ENCODE assay signal across 2 cellular contexts in the genomic region with DNA sequence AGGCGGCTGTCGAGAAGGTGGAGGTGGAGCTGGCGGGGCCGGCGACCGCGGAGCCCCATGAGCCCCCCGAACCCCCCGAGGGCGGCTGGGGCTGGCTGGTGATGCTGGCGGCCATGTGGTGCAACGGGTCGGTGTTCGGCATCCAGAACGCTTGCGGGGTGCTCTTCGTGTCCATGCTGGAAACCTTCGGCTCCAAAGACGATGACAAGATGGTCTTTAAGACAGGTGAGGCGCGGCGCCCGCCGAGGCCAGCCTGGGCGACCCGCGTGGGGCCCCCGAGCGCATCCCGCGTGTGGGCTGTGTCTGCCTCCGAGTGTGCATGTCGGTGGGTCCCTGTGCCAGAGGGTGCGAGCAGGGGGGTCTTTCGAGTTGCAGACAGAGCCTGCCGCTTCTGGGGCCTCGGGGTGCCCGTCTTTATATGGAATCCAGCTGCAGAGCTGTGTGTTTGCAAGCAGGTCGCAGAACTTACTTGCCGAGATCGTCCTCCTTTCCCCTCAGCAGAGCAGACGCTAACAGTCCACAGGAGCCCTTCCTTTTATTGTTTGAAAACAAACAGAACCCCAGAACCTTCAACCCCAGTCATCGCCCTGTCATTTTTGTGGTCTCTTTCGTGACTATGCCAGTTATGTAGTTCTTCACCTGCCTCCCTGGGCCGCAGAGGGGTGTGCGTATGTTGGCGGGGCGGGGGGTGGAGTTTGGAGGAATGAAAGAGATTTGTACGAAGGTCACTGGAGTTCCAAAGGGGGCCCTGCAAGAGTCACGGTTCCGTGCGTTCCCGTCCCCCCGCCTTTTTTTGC.
TF ChIP-seq lines count a peak whose summit lies in the region.

No MANE protein-coding gene starts in this region.

TF ChIP-seq in H1, 55 proteins besides CTCF, POLR2A, EP300 and RAD21 (continues in another document):
- no peak for TF ChIP-seq HDAC2 (IDR thresholded peaks at IDR 0.05; ENCODE audit: borderline replicate concordance in 1 of 2, low read depth in 2 of 2, low read length in 2 of 2)
- TF ChIP-seq, protein P1, sequence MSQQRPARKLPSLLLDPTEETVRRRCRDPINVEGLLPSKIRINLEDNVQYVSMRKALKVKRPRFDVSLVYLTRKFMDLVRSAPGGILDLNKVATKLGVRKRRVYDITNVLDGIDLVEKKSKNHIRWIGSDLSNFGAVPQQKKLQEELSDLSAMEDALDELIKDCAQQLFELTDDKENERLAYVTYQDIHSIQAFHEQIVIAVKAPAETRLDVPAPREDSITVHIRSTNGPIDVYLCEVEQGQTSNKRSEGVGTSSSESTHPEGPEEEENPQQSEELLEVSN (IDR thresholded peaks at IDR 0.05) = no peak; the same call in 1 of the 2 replicates
- TF ChIP-seq KDM4A (IDR thresholded peaks at IDR 0.05; ENCODE audit: low read depth, low read length, severe bottlenecking) = no peak
- no peak for TF ChIP-seq BRCA1 (IDR thresholded peaks at IDR 0.05; ENCODE audit: low read depth, low read length)
- no peak for TF ChIP-seq PHF8 (conservative IDR thresholded peaks at IDR 0.05; ENCODE audit: low read depth, low read length)
- TF ChIP-seq ZNF274 (IDR thresholded peaks at IDR 0.05; ENCODE audit: borderline replicate concordance, extremely low read depth, low read length) = no peak
- peak; percentile 45; the same call in 1 of the 2 replicates for TF ChIP-seq SUZ12 (IDR thresholded peaks at IDR 0.05; ENCODE audit: low read length)
- TF ChIP-seq CHD2 (IDR thresholded peaks at IDR 0.05; ENCODE audit: low read length) = no peak
- TF ChIP-seq, protein P2, sequence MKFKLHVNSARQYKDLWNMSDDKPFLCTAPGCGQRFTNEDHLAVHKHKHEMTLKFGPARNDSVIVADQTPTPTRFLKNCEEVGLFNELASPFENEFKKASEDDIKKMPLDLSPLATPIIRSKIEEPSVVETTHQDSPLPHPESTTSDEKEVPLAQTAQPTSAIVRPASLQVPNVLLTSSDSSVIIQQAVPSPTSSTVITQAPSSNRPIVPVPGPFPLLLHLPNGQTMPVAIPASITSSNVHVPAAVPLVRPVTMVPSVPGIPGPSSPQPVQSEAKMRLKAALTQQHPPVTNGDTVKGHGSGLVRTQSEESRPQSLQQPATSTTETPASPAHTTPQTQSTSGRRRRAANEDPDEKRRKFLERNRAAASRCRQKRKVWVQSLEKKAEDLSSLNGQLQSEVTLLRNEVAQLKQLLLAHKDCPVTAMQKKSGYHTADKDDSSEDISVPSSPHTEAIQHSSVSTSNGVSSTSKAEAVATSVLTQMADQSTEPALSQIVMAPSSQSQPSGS (IDR thresholded peaks at IDR 0.05; ENCODE audit: low read length) = no peak

TF ChIP-seq in neural cell, 6 proteins besides CTCF, POLR2A, EP300 and RAD21:
- peak; percentile 78 for TF ChIP-seq MXI1 (conservative IDR thresholded peaks at IDR 0.05; ENCODE audit: poor library complexity, severe bottlenecking)
- no peak for TF ChIP-seq TAF1 (IDR thresholded peaks at IDR 0.05; ENCODE audit: low read depth)
TF ChIP-seq in neural cell: peak in this region for 1.
